In the genomic region with DNA sequence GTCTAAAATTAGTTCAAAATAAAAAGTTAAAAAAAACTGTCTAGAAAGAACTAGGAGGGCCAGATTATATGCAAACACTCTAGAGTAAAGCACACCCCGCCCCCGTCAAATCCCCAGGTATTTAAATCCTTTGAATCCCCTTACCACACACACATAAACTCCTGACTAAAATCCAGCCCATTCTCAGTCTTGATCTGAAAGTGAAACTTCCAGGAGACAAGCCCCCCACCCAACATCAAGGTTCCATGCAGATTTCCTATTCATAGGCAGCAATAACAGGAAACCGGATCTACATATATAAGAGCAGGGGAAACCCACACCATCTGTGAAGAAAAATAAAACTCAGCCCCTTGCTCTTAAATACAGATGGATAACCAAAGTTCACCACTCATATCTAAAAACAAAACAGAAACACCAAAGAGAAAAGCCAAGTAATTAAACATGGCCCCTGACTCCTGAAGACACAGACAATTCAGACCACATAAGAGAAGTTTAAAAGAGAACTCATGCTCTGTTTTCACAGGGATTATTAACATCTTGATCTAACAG, we compare ENCODE assay signal across 9 cellular contexts. TPM values are rescaled to one million over a fixed set of nuclear protein-coding genes. Genes with fewer than 3 reads are reported as not detected.
DNase-seq lines count a peak whose midpoint lies in the region; ATAC-seq, FAIRE-seq and TF ChIP-seq lines count a peak whose summit lies in the region.
"Had no signal": no experiment of that assay in that cellular context is flagged by ENCODE, and none has a peak within 500 bp of the region (broad histone marks: within the 10 kb centered on the region; RNA-seq: fewer than 3 reads in every experiment).

No MANE protein-coding gene starts in this region.

- FAIRE-seq in HTR-8/SVneo (lab: Jason Lieb, UNC), result no peak

- no peak overlapping the region for H3K27ac ChIP-seq in upper lobe of right lung

- H3K27me3 ChIP-seq in upper lobe of right lung, result no peaks in the 10 kb centered on the region

- H3K4me1 ChIP-seq in upper lobe of right lung, result no peaks in the 10 kb centered on the region

- peak; percentile 85 for ATAC-seq in GM19328 (IDR thresholded peaks at IDR 0.05; ENCODE audit: unreplicated experiment)
- ATAC-seq in HG02970 (IDR thresholded peaks at IDR 0.05; ENCODE audit: low FRiP score, unreplicated experiment), result peak; percentile 91
- peak; percentile 90 to 92 for ATAC-seq in activated CD4-positive, CD25-positive, alpha-beta regulatory T cell treated with anti-CD3 and anti-CD28 coated beads, Interleukin-2, amount 50 U/mL, for 24 hours
- no peak for ATAC-seq in upper lobe of right lung

- no peaks in the 10 kb centered on the region for H3K9me3 ChIP-seq in upper lobe of right lung

- H3K4me3 ChIP-seq in upper lobe of right lung, result no peak overlapping the region

- H3K36me3 ChIP-seq in upper lobe of right lung, result no peaks in the 10 kb centered on the region

- DNase-seq in stimulated activated CD4-positive, alpha-beta T cell treated with anti-CD3 and anti-CD28 coated beads, Interleukin-15, amount 100 ng/mL, for 24 hours, result peak; percentile 46
- no peak for DNase-seq in upper lobe of right lung
- DNase-seq in HTR-8/SVneo (ENCODE audit: insufficient read length, low spot score), result no peak
- no peak for DNase-seq in Kasumi-1 (lab: John Stamatoyannopoulos, UW)
- DNase-seq in middle frontal gyrus (ENCODE audit: extremely low spot score, low spot score), result no peak
- DNase-seq: IMR-90 had no signal

- TF ChIP-seq CTCF in upper lobe of right lung (IDR thresholded peaks at IDR 0.05), result no peak

- intact Hi-C loops in upper lobe of right lung (cut with DNase I), result no loop called here

RNA-seq across cellular contexts. Expression of a gene that starts 42.3 kb away (rescaled TPM):
- total RNA-seq in upper lobe of right lung, result 11.1 TPM
